24 cellular contexts compared by ENCODE assay signal in the genomic region with DNA sequence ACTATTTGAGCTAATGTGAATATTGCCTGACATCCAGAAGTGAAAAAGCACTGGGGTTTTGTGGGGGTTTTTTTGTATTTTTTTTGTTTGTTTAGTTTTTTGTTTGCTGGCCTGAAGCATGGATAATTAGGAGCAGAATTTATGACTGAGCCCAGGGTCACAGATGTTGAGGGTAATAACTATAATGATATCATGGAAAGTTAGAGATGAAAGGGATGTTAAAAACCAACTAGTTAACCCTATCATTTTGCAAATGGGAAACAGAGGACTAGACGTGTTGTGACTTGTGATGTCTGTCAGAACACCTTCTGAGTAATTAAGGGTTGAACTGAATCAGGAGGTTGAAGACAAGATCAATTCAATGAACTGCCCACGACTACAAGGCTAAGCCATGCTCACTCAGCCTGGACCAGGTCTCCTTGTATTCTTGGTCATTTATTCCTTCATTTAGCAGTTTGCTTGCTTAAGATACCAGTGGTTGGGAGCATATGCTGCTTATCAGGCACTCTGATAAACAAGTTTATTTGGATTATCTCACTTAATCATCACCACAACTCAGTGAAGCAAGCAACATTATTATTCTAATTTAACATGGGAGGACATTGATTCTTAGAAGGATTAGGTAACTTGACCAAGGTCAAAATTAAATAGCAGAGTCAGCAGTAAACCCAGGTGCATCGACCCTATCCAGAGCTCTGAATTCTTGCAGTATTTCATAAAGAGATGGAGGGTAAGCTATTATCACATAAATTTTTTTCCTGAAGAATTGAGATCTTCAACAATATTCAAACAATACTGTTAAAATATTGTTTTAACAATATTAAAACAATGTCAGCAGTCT.
DNase-seq lines count a peak whose midpoint lies in the region; ATAC-seq, FAIRE-seq and TF ChIP-seq lines count a peak whose summit lies in the region.
"Had no signal": no experiment of that assay in that cellular context is flagged by ENCODE, and none has a peak within 500 bp of the region (broad histone marks: within the 10 kb centered on the region; RNA-seq: fewer than 3 reads in every experiment).

No MANE protein-coding gene starts in this region.

- H3K36me3 ChIP-seq in tibial nerve: no peaks in the 10 kb centered on the region
- H3K36me3 ChIP-seq: BLaER1 treated with 17β-estradiol and CSF1 and Interleukin-3, amounts not matched to agents 10 nM and 100 nM; brain microvascular endothelial cell; upper lobe of right lung had no signal

- no peak for TF ChIP-seq CTCF in A549 (IDR thresholded peaks at IDR 0.05)
- TF ChIP-seq CTCF in fibroblast of villous mesenchyme (IDR thresholded peaks at IDR 0.05; ENCODE audit: insufficient read depth, low read depth, low read length): no peak
- TF ChIP-seq CTCF in tibial nerve (IDR thresholded peaks at IDR 0.05): no peak

- H3K4me1 ChIP-seq in A549: no peaks in the 10 kb centered on the region
- H3K4me1 ChIP-seq in tibial nerve: peaks cover 0 to 26% (median 0%) of the 10 kb centered on the region in 4 donors
- H3K4me1 ChIP-seq: BLaER1 treated with 17β-estradiol and CSF1 and Interleukin-3, amounts not matched to agents 10 nM and 100 nM; psoas muscle; upper lobe of right lung had no signal

- POLR2A ChIA-PET in A549 (lab: Yijun Ruan, JAX): no interaction called here

- H3K9me3 ChIP-seq in A549 (no peaks in the 10 kb centered on the region), tibial nerve (no peaks in the 10 kb centered on the region)
- H3K9me3 ChIP-seq: psoas muscle, upper lobe of right lung had no signal

- TF ChIP-seq POLR2A in A549 (IDR thresholded peaks at IDR 0.05; ENCODE audit: low read length) (no peak), tibial nerve (IDR thresholded peaks at IDR 0.05) (no peak)

- no peak for ATAC-seq in A549
- peak; percentile 31 for ATAC-seq in HG02870 (IDR thresholded peaks at IDR 0.05; ENCODE audit: unreplicated experiment)
- ATAC-seq in GM21529 (IDR thresholded peaks at IDR 0.05; ENCODE audit: unreplicated experiment): no peak
- ATAC-seq: psoas muscle; stimulated activated naive CD8-positive, alpha-beta T cell treated with anti-CD3 and anti-CD28 coated beads, Interleukin-15, amount 100 ng/mL, for 72 hours; upper lobe of right lung had no signal

- H3K27ac ChIP-seq in A549: no peak overlapping the region
- no peak overlapping the region for H3K27ac ChIP-seq in tibial nerve
- H3K27ac ChIP-seq: BLaER1 treated with 17β-estradiol and CSF1 and Interleukin-3, amounts not matched to agents 10 nM and 100 nM; brain microvascular endothelial cell; hepatocyte; psoas muscle; upper lobe of right lung had no signal

- TF ChIP-seq EP300 in A549 (IDR thresholded peaks at IDR 0.05): no peak
- TF ChIP-seq EP300 in tibial nerve (IDR thresholded peaks at IDR 0.05): no peak

- no peak for FAIRE-seq in A549 (lab: Jason Lieb, UNC)
- FAIRE-seq: D721Med had no signal

- no peak for DNase-seq in A549 (ENCODE audit: low read depth in 1 of 2, low spot score in 1 of 2)
- peak; percentile 98 for DNase-seq in NCI-H748 treated with DMSO at 0.1 percent for 48 hours (lab: John Stamatoyannopoulos, UW)
- DNase-seq in fibroblast of villous mesenchyme (ENCODE audit: low read depth): peak; percentile 7
- DNase-seq in NCI-H2107 (lab: John Stamatoyannopoulos, UW): no peak
- DNase-seq in tibial nerve (ENCODE audit: low spot score in 2 of 2): no peak
- no peak for DNase-seq in NK-92 treated with Interleukin-12 subunit alpha and Interleukin-12 subunit beta, amount 100 ng/mL, for 24 hours (lab: John Stamatoyannopoulos, UW)
- DNase-seq: activated naive CD8-positive, alpha-beta T cell treated with anti-CD3 and anti-CD28 coated beads for 36 hours; brain microvascular endothelial cell; cortex of kidney; foreskin fibroblast; islet precursor cell; Karpas-422; NCI-H1092 treated with DMSO at 0.1 percent for 48 hours; nephron progenitor cell; psoas muscle; stimulated activated naive CD8-positive, alpha-beta T cell treated with anti-CD3 and anti-CD28 coated beads, Interleukin-15, amount 100 ng/mL, for 72 hours; T1000; upper lobe of right lung had no signal

- H3K27me3 ChIP-seq in tibial nerve: no peaks in the 10 kb centered on the region
- H3K27me3 ChIP-seq: BLaER1 treated with 17β-estradiol and CSF1 and Interleukin-3, amounts not matched to agents 10 nM and 100 nM; brain microvascular endothelial cell; hepatocyte; upper lobe of right lung had no signal

- 7% methylated on average over 3 of the region's 3 CpGs for WGBS in A549 (ENCODE audit: missing lambda C conversion rate)
- 73 to 75% methylated on average over 3 of the region's 3 CpGs for WGBS in tibial nerve, 2 donors

- no peak overlapping the region for H3K4me2 ChIP-seq in A549
- H3K4me2 ChIP-seq: BLaER1 treated with 17β-estradiol and CSF1 and Interleukin-3, amounts not matched to agents 10 nM and 100 nM; hepatocyte had no signal

- no peak for TF ChIP-seq RAD21 in A549 (conservative IDR thresholded peaks at IDR 0.05 in 1 of 2, IDR thresholded peaks at IDR 0.05 in 1 of 2)

- CTCF ChIA-PET in A549 (lab: Yijun Ruan, JAX): interaction anchor here (0.6 to 0.9 kb wide), 2 partner anchors 21 to 171 kb away, joined by 3 read pairs; no protein-coding TSS in a partner anchor

- no peak overlapping the region for H3K4me3 ChIP-seq in A549
- no peak overlapping the region for H3K4me3 ChIP-seq in fibroblast of villous mesenchyme (ENCODE audit: low read depth, low read length)
- no peak overlapping the region for H3K4me3 ChIP-seq in tibial nerve
- H3K4me3 ChIP-seq: BLaER1 treated with 17β-estradiol and CSF1 and Interleukin-3, amounts not matched to agents 10 nM and 100 nM; hepatocyte; psoas muscle; skin epidermis; upper lobe of right lung had no signal

TF ChIP-seq in A549, 52 proteins besides CTCF, POLR2A, EP300 and RAD21:
- TF ChIP-seq MAFK (IDR thresholded peaks at IDR 0.05; ENCODE audit: partially characterized antibody) (peak; percentile 84), RARB (CRISPR knock-in tag; IDR thresholded peaks at IDR 0.05) (no peak)
- TF ChIP-seq, protein P1, sequence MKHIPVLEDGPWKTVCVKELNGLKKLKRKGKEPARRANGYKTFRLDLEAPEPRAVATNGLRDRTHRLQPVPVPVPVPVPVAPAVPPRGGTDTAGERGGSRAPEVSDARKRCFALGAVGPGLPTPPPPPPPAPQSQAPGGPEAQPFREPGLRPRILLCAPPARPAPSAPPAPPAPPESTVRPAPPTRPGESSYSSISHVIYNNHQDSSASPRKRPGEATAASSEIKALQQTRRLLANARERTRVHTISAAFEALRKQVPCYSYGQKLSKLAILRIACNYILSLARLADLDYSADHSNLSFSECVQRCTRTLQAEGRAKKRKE (CRISPR knock-in tag; IDR thresholded peaks at IDR 0.05; ENCODE audit: low read depth): no peak

Comparison
In these comparisons a context has a peak if more than half of its experiments do, and no peak if none do; other contexts are left out.
1. DNase-seq: peak in NCI-H748 treated with DMSO at 0.1 percent for 48 hours (single experiment) and fibroblast of villous mesenchyme (single experiment); none in A549 (0 of 2), NCI-H2107 (single experiment), tibial nerve (0 of 2) and NK-92 treated with Interleukin-12 subunit alpha and Interleukin-12 subunit beta, amount 100 ng/mL, for 24 hours (single experiment).